Comparison of ENCODE assay signal across 8 cellular contexts in genomic region chr6:99822741-99823512, GRCh38.
DNase-seq lines count a peak whose midpoint lies in the region; ATAC-seq and TF ChIP-seq lines count a peak whose summit lies in the region.

No MANE protein-coding gene starts in this region.

- H3K4me3 ChIP-seq in AG10803 (ENCODE audit: low read length) (no peak overlapping the region), body of pancreas (no peak overlapping the region)

- no peak overlapping the region for H3K27ac ChIP-seq in body of pancreas

- no peaks in the 10 kb centered on the region for H3K4me1 ChIP-seq in body of pancreas

- no peaks in the 10 kb centered on the region for H3K9me3 ChIP-seq in body of pancreas

- intact Hi-C loops in body of pancreas (cut with DNase I), result no loop called here

- ATAC-seq in HG03432 (IDR thresholded peaks at IDR 0.05; ENCODE audit: unreplicated experiment) (peak; percentile 91), body of pancreas (peak; percentile 80), HG03196 (IDR thresholded peaks at IDR 0.05; ENCODE audit: unreplicated experiment) (no peak)

- no peak for TF ChIP-seq POLR2A in body of pancreas (IDR thresholded peaks at IDR 0.05)

- 6 to 14% methylated on average over 5 of the region's 5 CpGs for WGBS in body of pancreas, 2 donors

- TF ChIP-seq CTCF in AG10803 (conservative IDR thresholded peaks at IDR 0.05; ENCODE audit: low read length) (peak; percentile 70), GM12874 (IDR thresholded peaks at IDR 0.05; ENCODE audit: insufficient read depth, low read depth, low read length) (peak; percentile 28; the same call in 1 of the 2 replicates), body of pancreas (IDR thresholded peaks at IDR 0.05) (peak; percentile 11 to 55 (median 51))

- H3K27me3 ChIP-seq in body of pancreas, result no peaks in the 10 kb centered on the region

- no peaks in the 10 kb centered on the region for H3K36me3 ChIP-seq in body of pancreas (replicated peaks in 1 of 2; ENCODE audit: insufficient read depth in 1 of 2, low read depth in 2 of 2)

- DNase-seq in AG10803 (ENCODE audit: low read depth) (peak; percentile 76), NCI-H526 (lab: John Stamatoyannopoulos, UW) (peak; percentile 69 to 77), body of pancreas (peak in 3 of 4 donors; percentile 10 to 32 (median 15)), kidney glomerular epithelial cell (lab: John Stamatoyannopoulos, UW) (peak; percentile 57), T-helper 9 cell (no peak)
